14 cellular contexts compared by ENCODE assay signal in the genomic region with DNA sequence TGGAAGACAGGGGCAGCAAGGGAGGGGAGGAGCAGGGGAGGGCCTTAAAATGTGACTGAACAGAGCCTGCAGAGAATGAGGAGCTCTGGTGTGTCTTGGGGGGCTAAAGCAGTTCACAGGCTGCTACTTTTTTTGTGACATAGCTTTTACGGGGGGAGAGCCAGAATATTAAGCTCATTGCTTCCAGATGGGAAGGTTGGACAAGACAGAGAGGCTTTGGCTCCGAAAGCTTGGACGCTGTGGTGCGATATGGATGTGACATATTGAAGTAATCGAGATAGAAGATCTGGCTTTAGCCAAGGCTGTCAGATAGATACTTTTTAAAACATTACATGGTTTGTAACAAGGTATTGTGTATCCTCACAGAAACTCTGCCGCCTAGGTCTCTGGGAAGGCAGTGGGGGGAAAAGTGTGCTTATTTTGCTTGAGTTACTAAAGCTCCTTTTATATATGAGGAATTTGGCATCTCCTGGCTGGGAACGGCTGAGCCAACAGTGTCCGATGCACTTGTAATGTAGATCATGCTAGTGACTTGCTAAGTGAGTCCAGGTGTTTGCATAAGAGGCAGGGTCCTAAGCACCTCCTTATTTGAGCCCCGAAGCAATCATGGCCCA. TPM values are rescaled to one million over a fixed set of nuclear protein-coding genes. Genes with fewer than 3 reads are reported as not detected.
DNase-seq lines count a peak whose midpoint lies in the region; ATAC-seq, FAIRE-seq and TF ChIP-seq lines count a peak whose summit lies in the region.
"Had no signal": no experiment of that assay in that cellular context is flagged by ENCODE, and none has a peak within 500 bp of the region (broad histone marks: within the 10 kb centered on the region; RNA-seq: fewer than 3 reads in every experiment).

No MANE protein-coding gene starts in this region.

- peak overlapping the region; percentile 54 for H3K27ac ChIP-seq in muscle layer of colon (ENCODE audit: low read depth, low read length)
- H3K27ac ChIP-seq: WERI-Rb-1 had no signal

- H3K4me3 ChIP-seq in adipocyte (ENCODE audit: low read length) (no peak overlapping the region), muscle layer of colon (ENCODE audit: low read depth in 1 of 2, low read length in 2 of 2) (no peak overlapping the region)

- H3K4me1 ChIP-seq in adipocyte (ENCODE audit: control insufficient read depth, insufficient read depth, low read length) (peaks cover 42% of the 10 kb centered on the region), muscle layer of colon (ENCODE audit: insufficient read depth, low read length) (peaks cover 39% of the 10 kb centered on the region)

- H3K9me3 Mint-ChIP-seq in natural killer cell = no peaks in the 10 kb centered on the region
- H3K9me3 Mint-ChIP-seq in activated T-helper 2 cell treated with anti-CD3 and anti-CD28 coated beads, Interferon-gamma antibody, Interleukin-2, Interleukin-4, amounts not matched to agents 10 μg/mL and 5 μg/mL and 100 μg/mL, durations not matched to agents 14 hours and 24 hours and 36 hours = no peaks in the 10 kb centered on the region
- H3K9me3 Mint-ChIP-seq: activated T-cell treated with anti-CD3 and anti-CD28 coated beads, Interleukin-2, amount 50 U/mL, for 24 hours; naive B cell; stimulated activated naive CD8-positive, alpha-beta T cell treated with anti-CD3 and anti-CD28 coated beads, Interleukin-15, Interleukin-2, amounts not matched to agents 100 ng/mL and 50 ng/mL, for 24 hours had no signal

- H3K4me3 Mint-ChIP-seq in natural killer cell = no peak overlapping the region
- no peak overlapping the region for H3K4me3 Mint-ChIP-seq in activated T-helper 2 cell treated with anti-CD3 and anti-CD28 coated beads, Interferon-gamma antibody, Interleukin-2, Interleukin-4, amounts not matched to agents 10 μg/mL and 5 μg/mL and 100 μg/mL, durations not matched to agents 14 hours and 24 hours and 36 hours (ENCODE audit: low read depth)
- H3K4me3 Mint-ChIP-seq: activated T-cell treated with anti-CD3 and anti-CD28 coated beads, Interleukin-2, amount 50 U/mL, for 24 hours; B cell; naive B cell; stimulated activated naive CD8-positive, alpha-beta T cell treated with anti-CD3 and anti-CD28 coated beads, Interleukin-15, Interleukin-2, amounts not matched to agents 100 ng/mL and 50 ng/mL, for 24 hours had no signal

- peak overlapping the region; percentile 72 for H3K9ac ChIP-seq in adipocyte (ENCODE audit: low read length)
- H3K9ac ChIP-seq in muscle layer of colon (ENCODE audit: low read length) = no peak overlapping the region

- H3K4me1 Mint-ChIP-seq in natural killer cell = no peaks in the 10 kb centered on the region
- H3K4me1 Mint-ChIP-seq in activated T-helper 2 cell treated with anti-CD3 and anti-CD28 coated beads, Interferon-gamma antibody, Interleukin-2, Interleukin-4, amounts not matched to agents 10 μg/mL and 5 μg/mL and 100 μg/mL, durations not matched to agents 14 hours and 24 hours and 36 hours (ENCODE audit: low read depth) = no peaks in the 10 kb centered on the region
- H3K4me1 Mint-ChIP-seq: B cell, naive B cell had no signal

- H3K9me3 ChIP-seq in adipocyte (ENCODE audit: control insufficient read depth, low read length) (no peaks in the 10 kb centered on the region), muscle layer of colon (ENCODE audit: low read length) (no peaks in the 10 kb centered on the region)

- no peaks in the 10 kb centered on the region for H3K36me3 Mint-ChIP-seq in natural killer cell
- H3K36me3 Mint-ChIP-seq in activated T-helper 2 cell treated with anti-CD3 and anti-CD28 coated beads, Interferon-gamma antibody, Interleukin-2, Interleukin-4, amounts not matched to agents 10 μg/mL and 5 μg/mL and 100 μg/mL, durations not matched to agents 14 hours and 24 hours and 36 hours (ENCODE audit: low read depth) = no peaks in the 10 kb centered on the region
- H3K36me3 Mint-ChIP-seq: naive B cell had no signal

- H3K27me3 Mint-ChIP-seq in natural killer cell (ENCODE audit: low read depth in 2 of 2) = peaks cover 6 to 11% of the 10 kb centered on the region in 2 donors
- H3K27me3 Mint-ChIP-seq in activated T-helper 2 cell treated with anti-CD3 and anti-CD28 coated beads, Interferon-gamma antibody, Interleukin-2, Interleukin-4, amounts not matched to agents 10 μg/mL and 5 μg/mL and 100 μg/mL, durations not matched to agents 14 hours and 24 hours and 36 hours (ENCODE audit: low read depth) = peaks cover 2% of the 10 kb centered on the region

- no peaks in the 10 kb centered on the region for H3K27me3 ChIP-seq in adipocyte (replicated peaks; ENCODE audit: control insufficient read depth, insufficient read depth, low read length)
- no peaks in the 10 kb centered on the region for H3K27me3 ChIP-seq in muscle layer of colon (ENCODE audit: control insufficient read depth in 1 of 2, insufficient read depth in 2 of 2, low read length in 2 of 2)

- H3K36me3 ChIP-seq in adipocyte (ENCODE audit: control insufficient read depth, insufficient read depth, low read length, severe bottlenecking) (no peaks in the 10 kb centered on the region), muscle layer of colon (ENCODE audit: insufficient read depth, low read length) (no peaks in the 10 kb centered on the region)
- H3K36me3 ChIP-seq: WERI-Rb-1 had no signal

- no peak for TF ChIP-seq CTCF in natural killer cell (IDR thresholded peaks at IDR 0.05)

- no peak for DNase-seq in adipocyte (ENCODE audit: low read depth)
- no peak for DNase-seq in HCEC 1CT
- no peak for DNase-seq in natural killer cell
- DNase-seq in urothelium cell line (ENCODE audit: low spot score) = no peak
- no peak for DNase-seq in activated T-helper 2 cell treated with anti-CD3 and anti-CD28 coated beads, Interferon-gamma antibody, Interleukin-2, Interleukin-4, amounts not matched to agents 10 μg/mL and 5 μg/mL and 100 μg/mL, durations not matched to agents 14 hours and 24 hours and 36 hours (ENCODE audit: low spot score)

- peak; percentile 23 for ATAC-seq in GM18867 (IDR thresholded peaks at IDR 0.05; ENCODE audit: unreplicated experiment)
- ATAC-seq in GM21786 (IDR thresholded peaks at IDR 0.05; ENCODE audit: unreplicated experiment) = peak; percentile 14
- no peak for ATAC-seq in natural killer cell

- FAIRE-seq in urothelium cell line (lab: Jason Lieb, UNC) = no peak
- FAIRE-seq: RCC 7860 had no signal

- intact Hi-C loops in natural killer cell (cut with micrococcal nuclease) = loop anchor here (1.0 to 10.0 kb wide), 3 partner anchors 855 to 1577 kb away; no protein-coding TSS in a partner anchor
- intact Hi-C loops in activated T-helper 2 cell treated with anti-CD3 and anti-CD28 coated beads, Interferon-gamma antibody, Interleukin-2, Interleukin-4, amounts not matched to agents 10 μg/mL and 5 μg/mL and 100 μg/mL, durations not matched to agents 14 hours and 24 hours and 36 hours (cut with micrococcal nuclease) = loop anchor here (1.0 to 5.0 kb wide), 5 partner anchors 41 to 1343 kb away; a partner anchor contains a TSS

- H3K27ac Mint-ChIP-seq in natural killer cell = no peak overlapping the region
- H3K27ac Mint-ChIP-seq in activated T-helper 2 cell treated with anti-CD3 and anti-CD28 coated beads, Interferon-gamma antibody, Interleukin-2, Interleukin-4, amounts not matched to agents 10 μg/mL and 5 μg/mL and 100 μg/mL, durations not matched to agents 14 hours and 24 hours and 36 hours = no peak overlapping the region
- H3K27ac Mint-ChIP-seq: activated T-cell treated with anti-CD3 and anti-CD28 coated beads, Interleukin-2, amount 50 U/mL, for 24 hours; B cell; naive B cell; stimulated activated naive CD8-positive, alpha-beta T cell treated with anti-CD3 and anti-CD28 coated beads, Interleukin-15, Interleukin-2, amounts not matched to agents 100 ng/mL and 50 ng/mL, for 24 hours had no signal

RNA-seq across cellular contexts. Expression of a gene that starts 40.4 kb away (rescaled TPM):
- total RNA-seq in natural killer cell = 10 to 100 TPM in 2 of 3 donors, 1 to 10 TPM in 1; 8.7 to 13.5 (median 12.5) TPM
- 12.4 and 15.2 TPM in 2 replicates for total RNA-seq in activated T-helper 2 cell treated with anti-CD3 and anti-CD28 coated beads, Interferon-gamma antibody, Interleukin-2, Interleukin-4, amounts not matched to agents 10 μg/mL and 5 μg/mL and 100 μg/mL, durations not matched to agents 14 hours and 24 hours and 36 hours

Comparison
In these comparisons a context has a peak if more than half of its experiments do, and no peak if none do; other contexts are left out.
1. ATAC-seq: peak in GM18867 (single experiment) and GM21786 (single experiment); none in natural killer cell (0 of 3).